In genomic region chr10:91901784-91902677, GRCh38 we compare ENCODE assay signal across 8 cellular contexts. TPM values are rescaled to one million over a fixed set of nuclear protein-coding genes. Genes with fewer than 3 reads are reported as not detected.
DNase-seq lines count a peak whose midpoint lies in the region; ATAC-seq, FAIRE-seq and TF ChIP-seq lines count a peak whose summit lies in the region.

No MANE protein-coding gene starts in this region.

- H3K4me2 ChIP-seq in GM23338: no peak overlapping the region
- peak overlapping the region; percentile 34 for H3K4me2 ChIP-seq in HepG2 (ENCODE audit: low read depth, low read length)

- H3K4me1 Mint-ChIP-seq in GM23338: peaks cover 30% of the 10 kb centered on the region

- H3K9me3 ChIP-seq in HepG2 (ENCODE audit: low read length) (no peaks in the 10 kb centered on the region), stomach (no peaks in the 10 kb centered on the region)

- 0% methylated on average over 2 of the region's 2 CpGs for WGBS in HepG2 (ENCODE audit: low lambda C conversion rate)
- WGBS in stomach, 5 donors: 0 to 4% (median 3%) methylated on average over 2 of the region's 2 CpGs

- H3K36me3 Mint-ChIP-seq in GM23338 (ENCODE audit: low read depth): peaks cover 30% of the 10 kb centered on the region

- DNase-seq in GM23338 (ENCODE audit: low spot score): no peak
- peak; percentile 5 for DNase-seq in RPMI8226
- DNase-seq in activated naive CD8-positive, alpha-beta T cell treated with anti-CD3 and anti-CD28 coated beads, Interleukin-2, amount 50 U/mL, for 16 hours (ENCODE audit: low read depth, low spot score): peak; percentile 29
- DNase-seq in HepG2 (ENCODE audit: low spot score): peak; percentile 79
- DNase-seq in stomach: peak; percentile 49
- no peak for DNase-seq in NCI-H2029 (lab: John Stamatoyannopoulos, UW)
- DNase-seq in NCI-H146 treated with DMSO at 0.1 percent for 48 hours (lab: John Stamatoyannopoulos, UW; ENCODE audit: unreplicated experiment): no peak

- H3K9me2 ChIP-seq in GM23338 (ENCODE audit: insufficient read depth): 0 out of 2 replicates have a peak, but pooled peaks cover 7% of the 10 kb centered on the region

- POLR2A ChIA-PET in HepG2 (lab: Yijun Ruan, JAX): interaction anchor here (0.9 to 1.2 kb wide), 3 partner anchors 11 to 22 kb away, joined by 3 to 5 read pairs (median 4); partner anchors contain the start of gene BTAF1

- no peak for TF ChIP-seq RAD21 in HepG2 (CRISPR knock-in tag; IDR thresholded peaks at IDR 0.05)

- peaks cover 5% of the 10 kb centered on the region for H3K27me3 Mint-ChIP-seq in GM23338 (ENCODE audit: insufficient read depth, low read depth, poor library complexity)

- H3F3A ChIP-seq in GM23338 (replicated peaks; ENCODE audit: low read depth): no peaks in the 10 kb centered on the region; the same call in 1 of the 2 replicates

- H3K36me3 ChIP-seq in GM23338 (ENCODE audit: insufficient read depth): peaks cover 8% of the 10 kb centered on the region; the same call in 1 of the 2 replicates
- H3K36me3 ChIP-seq in HepG2 (replicated peaks in 1 of 2; ENCODE audit: control insufficient read depth in 1 of 2, insufficient read depth in 2 of 2, low read length in 2 of 2): no peaks in the 10 kb centered on the region
- no peaks in the 10 kb centered on the region for H3K36me3 ChIP-seq in stomach

- peak in 1 of 2 experiments; percentile 54; a peak in 1 of 4 replicates for TF ChIP-seq EP300 in HepG2 (IDR thresholded peaks at IDR 0.05; ENCODE audit: low read depth in 2 of 2, low read length in 2 of 2)
- peak; percentile 43; the same call in 1 of the 2 replicates for TF ChIP-seq EP300 in HepG2 (CRISPR knock-in tag; IDR thresholded peaks at IDR 0.05; ENCODE audit: borderline replicate concordance)
- no peak for TF ChIP-seq EP300 in stomach (IDR thresholded peaks at IDR 0.05)

- no peaks in the 10 kb centered on the region for H4K20me1 ChIP-seq in GM23338 (replicated peaks; ENCODE audit: insufficient read depth)
- no peaks in the 10 kb centered on the region for H4K20me1 ChIP-seq in HepG2 (ENCODE audit: insufficient read depth, low read length)

- no peak overlapping the region for H2AFZ ChIP-seq in GM23338
- peak overlapping the region; percentile 19 for H2AFZ ChIP-seq in HepG2 (ENCODE audit: low read length)

- H3K4me1 ChIP-seq in GM23338 (ENCODE audit: insufficient read depth) (peaks cover 14% of the 10 kb centered on the region), HepG2 (ENCODE audit: insufficient read depth, low read length) (peaks cover 35% of the 10 kb centered on the region), stomach (peaks cover 0 to 18% (median 5%) of the 10 kb centered on the region in 4 donors)

- in situ Hi-C loops in HepG2 (cut with HindIII; ENCODE audit: extremely low pct_ligation_motif_present, low pct_unique_long_range_greater_than_20kb): no loop called here

- H3K4me3 ChIP-seq in GM23338: no peak overlapping the region
- H3K4me3 ChIP-seq in HepG2 (replicated peaks in 1 of 3; ENCODE audit: insufficient read depth in 1 of 3, low read depth in 2 of 3, low read length in 3 of 3): no peak overlapping the region
- no peak overlapping the region for H3K4me3 ChIP-seq in stomach

- H3K4me3 Mint-ChIP-seq in GM23338: no peak overlapping the region

- BruUV-seq in HepG2 (replicated peaks; lab: Mats Ljungman, UMichigan): no TSS peak

- intact Hi-C loops in HepG2 (cut with micrococcal nuclease; ENCODE audit: unreplicated experiment) (no loop called here), stomach (cut with DNase I; ENCODE audit: low total_unique reads) (no loop called here)

- H3K27me3 ChIP-seq in GM23338 (ENCODE audit: insufficient read depth) (no peaks in the 10 kb centered on the region), HepG2 (ENCODE audit: control insufficient read depth in 1 of 2, insufficient read depth in 2 of 2, low read length in 2 of 2) (no peaks in the 10 kb centered on the region; a peak in 1 of 5 replicates), stomach (no peaks in the 10 kb centered on the region)

- H3K9me3 Mint-ChIP-seq in GM23338: peaks cover 4% of the 10 kb centered on the region; the same call in 1 of the 3 replicates

- FAIRE-seq in HepG2 (lab: Jason Lieb, UNC): no peak

- H3K9ac ChIP-seq in HepG2 (ENCODE audit: insufficient read depth, low read depth, low read length): no peak overlapping the region

- no peak for TF ChIP-seq CTCF in GM23338 (conservative IDR thresholded peaks at IDR 0.05; ENCODE audit: low read depth in 2 of 2)
- no peak for TF ChIP-seq CTCF in HepG2 (CRISPR knock-in tag; IDR thresholded peaks at IDR 0.05)
- no peak for TF ChIP-seq CTCF in stomach (IDR thresholded peaks at IDR 0.05)

- ATAC-seq in GM23338 (peak; percentile 47), HepG2 (peak; percentile 90), HG03175 (IDR thresholded peaks at IDR 0.05; ENCODE audit: unreplicated experiment) (no peak)

- H3K27ac ChIP-seq in GM23338 (ENCODE audit: low read depth): peak overlapping the region; percentile 28; the same call in 1 of the 2 replicates
- H3K27ac ChIP-seq in HepG2 (ENCODE audit: extremely low read length, insufficient read depth, low read length): peak overlapping the region; percentile 10
- H3K27ac ChIP-seq in stomach: peak overlapping the region in 3 of 5 donors; percentile 18 to 71 (median 52)

- CTCF ChIA-PET in HepG2 (lab: Yijun Ruan, JAX; ENCODE audit: low intra/inter-chr PET ratio, low total read pairs): no interaction called here

- H3K27ac Mint-ChIP-seq in GM23338: no peak overlapping the region; the same call in 1 of the 2 replicates

- peaks cover 7% of the 10 kb centered on the region for H3K79me2 ChIP-seq in GM23338 (replicated peaks; ENCODE audit: insufficient read depth)
- H3K79me2 ChIP-seq in HepG2 (ENCODE audit: insufficient read depth, low read length): no peaks in the 10 kb centered on the region

- TF ChIP-seq POLR2A in HepG2 (IDR thresholded peaks at IDR 0.05; ENCODE audit: insufficient read depth in 1 of 2, low read depth in 2 of 2, low read length in 2 of 2): no peak
- no peak for TF ChIP-seq POLR2A in stomach (IDR thresholded peaks at IDR 0.05)

RNA-seq across cellular contexts. Expression of gene FGFBP3, which starts 7.3 kb away (rescaled TPM):
- 73.2 and 73.9 TPM in 2 replicates for total RNA-seq in GM23338 (2014; rRNA removed; shearing (Covaris generic))
- polyA plus RNA-seq in GM23338 (2016; fragmentation: Nextera tagmentation; extraction: Ambion mirVana) (65.7 and 71.9 TPM in 2 replicates), HepG2 (2011; rRNA removed) (0.50 and 0.52 TPM in 2 replicates), stomach (under 1 TPM; 0.44 to 0.80 (median 0.46) TPM)
- total RNA-seq in HepG2 (2016; rRNA removed; fragmentation: Illumina TruSeq; extraction: Trizol) (1.1 and 2.0 TPM in 2 replicates), stomach (1 to 10 TPM in 3 of 5 donors, under 1 TPM in 1, not detected in 1; 0.29 to 2.0 (median 1.4) TPM)
- total RNA-seq in HepG2 (2016; cell fraction: cytosol; rRNA removed; fragmentation: Illumina TruSeq; extraction: Trizol; ENCODE audit: low read depth): 0.18 and 0.30 TPM in 2 replicates
- total RNA-seq in HepG2 (2016; cell fraction: insoluble cytoplasmic fraction; rRNA removed; fragmentation: Illumina TruSeq; extraction: Trizol): 1.0 and 1.9 TPM in 2 replicates
- total RNA-seq in HepG2 (2016; cell fraction: membrane; rRNA removed; fragmentation: Illumina TruSeq; extraction: Trizol): 0.80 and 0.90 TPM in 2 replicates
- total RNA-seq in HepG2 (2016; cell fraction: nucleus; rRNA removed; fragmentation: Illumina TruSeq; extraction: Trizol): 1.7 and 1.9 TPM in 2 replicates
- polyA plus RNA-seq in HepG2 (2011; cell fraction: cytosol; rRNA removed): 0.40 and 0.44 TPM in 2 replicates
- polyA plus RNA-seq in HepG2 (2011; cell fraction: nucleus; rRNA removed): 0.58 and 0.78 TPM in 2 replicates
- 2.3 and 3.4 TPM in 2 replicates for polyA plus RNA-seq in HepG2 (2012)
- polyA plus RNA-seq in HepG2 (2016; cell fraction: cytosol; fragmentation: Illumina TruSeq; extraction: Trizol; ENCODE audit: low read depth): 0.40 and 0.57 TPM in 2 replicates
- 1.9 and 2.0 TPM in 2 replicates for polyA plus RNA-seq in HepG2 (2016; cell fraction: insoluble cytoplasmic fraction; fragmentation: Illumina TruSeq; extraction: Trizol; ENCODE audit: low read depth)
- 1.1 and 1.7 TPM in 2 replicates for polyA plus RNA-seq in HepG2 (2016; cell fraction: membrane; fragmentation: Illumina TruSeq; extraction: Trizol; ENCODE audit: low read depth)
- polyA plus RNA-seq in HepG2 (2016; cell fraction: nucleus; fragmentation: Illumina TruSeq; extraction: Trizol; ENCODE audit: insufficient read depth, low read depth): 4.0 and 4.8 TPM in 2 replicates
- polyA minus RNA-seq in HepG2 (2011; rRNA and poly(A)+ RNA removed; ENCODE audit: low replicate concordance): 0.14 and 0.47 TPM in 2 replicates
- 0.49 TPM in 1 of 2 replicates, not detected in the other for polyA minus RNA-seq in HepG2 (2011; cell fraction: cytosol; rRNA and poly(A)+ RNA removed)
- 1.2 and 1.4 TPM in 2 replicates for polyA minus RNA-seq in HepG2 (2011; cell fraction: nucleus; rRNA and poly(A)+ RNA removed)

RNA-seq across cellular contexts. Expression of gene BTAF1, which starts 21.5 kb away (rescaled TPM):
- total RNA-seq in GM23338 (2014; rRNA removed; shearing (Covaris generic)): 47.3 and 55.7 TPM in 2 replicates
- 19.0 and 30.4 TPM in 2 replicates for polyA plus RNA-seq in GM23338 (2016; fragmentation: Nextera tagmentation; extraction: Ambion mirVana)
- total RNA-seq in HepG2 (2016; rRNA removed; fragmentation: Illumina TruSeq; extraction: Trizol): 31.6 and 38.6 TPM in 2 replicates
- total RNA-seq in HepG2 (2016; cell fraction: cytosol; rRNA removed; fragmentation: Illumina TruSeq; extraction: Trizol; ENCODE audit: low read depth): 8.0 and 9.2 TPM in 2 replicates
- total RNA-seq in HepG2 (2016; cell fraction: insoluble cytoplasmic fraction; rRNA removed; fragmentation: Illumina TruSeq; extraction: Trizol): 31.4 and 36.8 TPM in 2 replicates
- total RNA-seq in HepG2 (2016; cell fraction: membrane; rRNA removed; fragmentation: Illumina TruSeq; extraction: Trizol): 8.3 and 9.6 TPM in 2 replicates
- total RNA-seq in HepG2 (2016; cell fraction: nucleus; rRNA removed; fragmentation: Illumina TruSeq; extraction: Trizol): 80.5 and 84.8 TPM in 2 replicates
- 54.1 and 69.5 TPM in 2 replicates for polyA plus RNA-seq in HepG2 (2011; rRNA removed)
- polyA plus RNA-seq in HepG2 (2011; cell fraction: cytosol; rRNA removed): 5.2 and 8.6 TPM in 2 replicates
- 164 and 215 TPM in 2 replicates for polyA plus RNA-seq in HepG2 (2011; cell fraction: nucleus; rRNA removed)
- polyA plus RNA-seq in HepG2 (2012): 40.0 and 44.5 TPM in 2 replicates
- polyA plus RNA-seq in HepG2 (2016; cell fraction: cytosol; fragmentation: Illumina TruSeq; extraction: Trizol; ENCODE audit: low read depth): 0.36 and 0.45 TPM in 2 replicates
- polyA plus RNA-seq in HepG2 (2016; cell fraction: insoluble cytoplasmic fraction; fragmentation: Illumina TruSeq; extraction: Trizol; ENCODE audit: low read depth): 13.0 and 14.0 TPM in 2 replicates
- 1.2 and 1.5 TPM in 2 replicates for polyA plus RNA-seq in HepG2 (2016; cell fraction: membrane; fragmentation: Illumina TruSeq; extraction: Trizol; ENCODE audit: low read depth)
- polyA plus RNA-seq in HepG2 (2016; cell fraction: nucleus; fragmentation: Illumina TruSeq; extraction: Trizol; ENCODE audit: insufficient read depth, low read depth): 97.2 and 103 TPM in 2 replicates
- polyA minus RNA-seq in HepG2 (2011; rRNA and poly(A)+ RNA removed; ENCODE audit: low replicate concordance): 26.6 and 41.6 TPM in 2 replicates
- polyA minus RNA-seq in HepG2 (2011; cell fraction: cytosol; rRNA and poly(A)+ RNA removed): 18.0 and 18.8 TPM in 2 replicates
- 224 and 265 TPM in 2 replicates for polyA minus RNA-seq in HepG2 (2011; cell fraction: nucleus; rRNA and poly(A)+ RNA removed)
- 100 to 1,000 TPM in 1 of 5 donors, 10 to 100 TPM in 4; 30.9 to 146 (median 36.1) TPM for total RNA-seq in stomach
- polyA plus RNA-seq in stomach: 1 to 10 TPM; 2.3 to 9.0 (median 2.7) TPM

Comparison
In these comparisons a context has a peak if more than half of its experiments do, and no peak if none do; other contexts are left out.
1. DNase-seq: peak in RPMI8226 (single experiment), activated naive CD8-positive, alpha-beta T cell treated with anti-CD3 and anti-CD28 coated beads, Interleukin-2, amount 50 U/mL, for 16 hours (single experiment), HepG2 (single experiment) and stomach (single experiment); none in GM23338 (single experiment), NCI-H2029 (single experiment) and NCI-H146 treated with DMSO at 0.1 percent for 48 hours (single experiment).
2. RNA of gene FGFBP3, which starts 7.3 kb away (total RNA-seq): 73.2 to 73.9 TPM in GM23338; 0.18 to 2.0 TPM in HepG2 and 0.29 to 2.0 TPM in stomach; every median in the first group is over 10 times any median in the second.
3. Peak in every context shown above with its lines, with median percentiles within 50 percentile points of each other: H3K27ac ChIP-seq.